36 cellular contexts compared by ENCODE assay signal in genomic region chr5:2276101-2276500, GRCh38.
"Had no signal": no experiment of that assay in that cellular context is flagged by ENCODE, and none has a peak within 500 bp of the region (broad histone marks: within the 10 kb centered on the region; RNA-seq: fewer than 3 reads in every experiment).

No MANE protein-coding gene starts in this region.

- H3K36me3 ChIP-seq: adrenal gland, brain microvascular endothelial cell, breast epithelium had no signal

- H3K9me3 Mint-ChIP-seq: activated CD4-positive, alpha-beta memory T cell treated with anti-CD3 and anti-CD28 coated beads for 36 hours; activated CD8-positive, alpha-beta T cell treated with anti-CD3 and anti-CD28 coated beads for 36 hours; activated naive CD4-positive, alpha-beta T cell treated with anti-CD3 and anti-CD28 coated beads for 36 hours; activated naive CD8-positive, alpha-beta T cell treated with anti-CD3 and anti-CD28 coated beads for 36 hours; activated T-cell treated with anti-CD3 and anti-CD28 coated beads, Interleukin-2, amount 50 U/mL, for 4 hours; T-helper 1 cell treated with Interleukin-12 subunit alpha and Interleukin-12 subunit beta and Interleukin-4 antibody, amounts not matched to agents 30 μg/mL and 1 μg/mL, for 36 hours had no signal

- H3K4me3 Mint-ChIP-seq: activated B cell treated with CpG ODN at 0.5 μM for 24 hours; activated CD4-positive, alpha-beta memory T cell treated with anti-CD3 and anti-CD28 coated beads for 36 hours; activated CD4-positive, alpha-beta T cell treated with anti-CD3 and anti-CD28 coated beads, Interleukin-2, amount 10 ng/mL, durations not matched to agents 24 days and 14 days; activated CD8-positive, alpha-beta T cell treated with anti-CD3 and anti-CD28 coated beads for 36 hours; activated naive CD4-positive, alpha-beta T cell treated with anti-CD3 and anti-CD28 coated beads for 36 hours; activated naive CD8-positive, alpha-beta T cell treated with anti-CD3 and anti-CD28 coated beads for 36 hours; activated T-cell treated with anti-CD3 and anti-CD28 coated beads, Interleukin-2, amount 50 U/mL, for 4 hours; activated T-cell treated with anti-CD3 and anti-CD28 coated beads, Interleukin-2, amount 50 U/mL, for 72 hours; activated T-helper 1 cell treated with anti-CD3 and anti-CD28 coated beads, Interleukin-12 subunit alpha, Interleukin-12 subunit beta, Interleukin-2, Interleukin-4 antibody, amounts not matched to agents 30 ng/mL and 10 ng/mL and 1 ng/mL, durations not matched to agents 14 hours and 24 hours and 36 hours; activated T-helper 17 cell treated with anti-CD3 and anti-CD28 coated beads, Interleukin-2, amount 50 U/mL, for 72 hours; central memory CD8-positive, alpha-beta T cell; T-helper 1 cell treated with Interleukin-12 subunit alpha and Interleukin-12 subunit beta and Interleukin-4 antibody, amounts not matched to agents 30 μg/mL and 1 μg/mL, for 36 hours; T-helper 2 cell treated with Interferon-gamma antibody and Interleukin-4, amounts not matched to agents 5 μg/mL and 100 μg/mL, for 36 hours had no signal

- H3K27me3 ChIP-seq: adrenal gland, body of pancreas, brain microvascular endothelial cell, breast epithelium had no signal

- H3K27me3 Mint-ChIP-seq: activated B cell treated with CpG ODN at 0.5 μM for 24 hours; activated CD4-positive, alpha-beta T cell treated with anti-CD3 and anti-CD28 coated beads, Interleukin-2, amount 10 ng/mL, durations not matched to agents 24 days and 14 days; activated CD8-positive, alpha-beta T cell treated with anti-CD3 and anti-CD28 coated beads for 36 hours; central memory CD8-positive, alpha-beta T cell had no signal

- H3K27ac Mint-ChIP-seq: activated B cell treated with CpG ODN at 0.5 μM for 24 hours; activated CD4-positive, alpha-beta memory T cell treated with anti-CD3 and anti-CD28 coated beads for 36 hours; activated CD4-positive, alpha-beta T cell treated with anti-CD3 and anti-CD28 coated beads, Interleukin-2, amount 10 ng/mL, durations not matched to agents 24 days and 14 days; activated CD8-positive, alpha-beta T cell treated with anti-CD3 and anti-CD28 coated beads for 36 hours; activated naive CD4-positive, alpha-beta T cell treated with anti-CD3 and anti-CD28 coated beads for 36 hours; activated naive CD4-positive, alpha-beta T cell treated with anti-CD3 and anti-CD28 coated beads, Interleukin-2, amount 50 U/mL, for 72 hours; activated naive CD8-positive, alpha-beta T cell treated with anti-CD3 and anti-CD28 coated beads for 36 hours; activated T-cell treated with anti-CD3 and anti-CD28 coated beads, Interleukin-2, amount 50 U/mL, for 72 hours; activated T-helper 1 cell treated with anti-CD3 and anti-CD28 coated beads, Interleukin-12 subunit alpha, Interleukin-12 subunit beta, Interleukin-2, Interleukin-4 antibody, amounts not matched to agents 30 ng/mL and 10 ng/mL and 1 ng/mL, durations not matched to agents 14 hours and 24 hours and 36 hours; activated T-helper 17 cell treated with anti-CD3 and anti-CD28 coated beads, Interleukin-2, amount 50 U/mL, for 72 hours; T-helper 1 cell treated with Interleukin-12 subunit alpha and Interleukin-12 subunit beta and Interleukin-4 antibody, amounts not matched to agents 30 μg/mL and 1 μg/mL, for 36 hours; T-helper 2 cell treated with Interferon-gamma antibody and Interleukin-4, amounts not matched to agents 5 μg/mL and 100 μg/mL, for 36 hours had no signal

- DNase-seq: activated B cell treated with CpG ODN at 0.5 μM for 24 hours; activated CD4-positive, alpha-beta memory T cell treated with anti-CD3 and anti-CD28 coated beads for 36 hours; activated CD4-positive, alpha-beta T cell treated with anti-CD3 and anti-CD28 coated beads for 4 hours; activated CD4-positive, alpha-beta T cell treated with anti-CD3 and anti-CD28 coated beads, Interleukin-2, amount 10 ng/mL, durations not matched to agents 24 days and 14 days; activated CD4-positive, alpha-beta T cell treated with anti-CD3 and anti-CD28 coated beads, Interleukin-2, amount 50 U/mL, for 1 hour; activated CD4-positive, alpha-beta T cell treated with anti-CD3 and anti-CD28 coated beads, Interleukin-2, amount 50 U/mL, for 4 hours; activated CD4-positive, CD25-positive, alpha-beta regulatory T cell treated with anti-CD3 and anti-CD28 coated beads, Interleukin-2, amount 50 U/mL, for 72 hours; activated CD8-positive, alpha-beta memory T cell treated with anti-CD3 and anti-CD28 coated beads, Interleukin-2, amount 50 U/mL, for 4 hours; activated CD8-positive, alpha-beta T cell treated with anti-CD3 and anti-CD28 coated beads for 36 hours; activated gamma-delta T cell treated with Interleukin-2 at 50 U/mL for 16 hours; activated naive CD4-positive, alpha-beta T cell; activated naive CD4-positive, alpha-beta T cell treated with anti-CD3 and anti-CD28 coated beads for 36 hours; activated naive CD4-positive, alpha-beta T cell treated with anti-CD3 and anti-CD28 coated beads, Interleukin-2, amount 50 U/mL, for 16 hours; activated naive CD8-positive, alpha-beta T cell treated with anti-CD3 and anti-CD28 coated beads for 36 hours; activated T-cell treated with anti-CD3 and anti-CD28 coated beads for 4 hours; activated T-cell treated with anti-CD3 and anti-CD28 coated beads, Interleukin-2, amount 50 U/mL, for 1 hour; activated T-cell treated with anti-CD3 and anti-CD28 coated beads, Interleukin-2, amount 50 U/mL, for 4 hours; activated T-cell treated with anti-CD3 and anti-CD28 coated beads, Interleukin-2, amount 50 U/mL, for 72 hours; adrenal gland; amniotic stem cell; aorta; body of pancreas; brain microvascular endothelial cell; caudate nucleus; SW 1271; T-helper 1 cell; T-helper 2 cell; T-helper 9 cell had no signal

- H3K9me3 ChIP-seq: adrenal gland, body of pancreas, breast epithelium had no signal

- H3K4me3 ChIP-seq: adrenal gland, body of pancreas, breast epithelium had no signal

- H3K4me1 Mint-ChIP-seq: activated B cell treated with CpG ODN at 0.5 μM for 24 hours; activated CD4-positive, alpha-beta T cell treated with anti-CD3 and anti-CD28 coated beads, Interleukin-2, amount 10 ng/mL, durations not matched to agents 24 days and 14 days; activated naive CD8-positive, alpha-beta T cell treated with anti-CD3 and anti-CD28 coated beads for 36 hours; activated T-helper 17 cell treated with anti-CD3 and anti-CD28 coated beads, Interleukin-2, amount 50 U/mL, for 72 hours; central memory CD8-positive, alpha-beta T cell had no signal

- H3K4me1 ChIP-seq: adrenal gland, body of pancreas, breast epithelium had no signal

- H3K36me3 Mint-ChIP-seq: activated CD4-positive, alpha-beta memory T cell treated with anti-CD3 and anti-CD28 coated beads for 36 hours; activated naive CD4-positive, alpha-beta T cell treated with anti-CD3 and anti-CD28 coated beads, Interleukin-2, amount 50 U/mL, for 72 hours; activated naive CD8-positive, alpha-beta T cell treated with anti-CD3 and anti-CD28 coated beads for 36 hours had no signal

- H3K27ac ChIP-seq: adrenal gland, body of pancreas, brain microvascular endothelial cell, breast epithelium, VCaP had no signal
